In the genomic region with DNA sequence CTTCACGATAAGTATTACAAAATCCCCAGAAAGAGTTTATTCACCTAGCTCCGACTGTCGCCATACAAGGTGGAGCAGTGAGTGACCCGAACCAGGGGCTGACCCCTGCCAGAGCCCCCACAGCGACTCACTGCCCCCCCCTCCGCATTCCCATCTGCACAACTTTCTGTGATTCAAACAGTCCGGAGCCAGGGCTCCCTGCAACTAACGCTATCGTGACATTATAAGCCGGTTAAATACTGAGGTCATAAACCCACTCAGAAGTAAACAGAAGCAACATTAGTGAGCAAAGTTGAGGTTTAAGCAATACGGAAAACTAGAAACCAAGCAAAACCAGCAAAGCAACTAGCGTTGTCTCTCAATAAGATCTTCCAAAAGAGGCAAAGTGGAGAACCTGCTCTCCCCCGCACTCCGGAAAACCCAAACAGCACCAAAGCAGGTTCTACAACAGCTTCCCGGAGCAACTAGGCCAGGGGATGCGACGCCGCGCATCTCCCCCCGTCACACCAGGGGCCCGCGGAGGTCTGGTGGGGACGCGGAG, we compare ENCODE assay signal across 8 cellular contexts. TPM values are rescaled to one million over a fixed set of nuclear protein-coding genes. Genes with fewer than 3 reads are reported as not detected.
A peak's percentile ranks its signal among the peaks of the same experiment; 100 is the strongest.
DNase-seq lines count a peak whose midpoint lies in the region; ATAC-seq and TF ChIP-seq lines count a peak whose summit lies in the region.

No MANE protein-coding gene starts in this region.

- WGBS in SK-N-SH (ENCODE audit: low lambda C conversion rate), result 2% methylated on average over 18 of the region's 24 CpGs

- intact Hi-C loops in vagina (cut with DNase I), result loop anchor here (5.0 kb wide), 1 partner anchor 53 kb away; no protein-coding TSS in a partner anchor

- H3K79me2 ChIP-seq in SK-N-SH (ENCODE audit: insufficient read depth), result peaks cover 54% of the 10 kb centered on the region

- H3K27me3 Mint-ChIP-seq in endothelial cell (ENCODE audit: unreplicated experiment), result peaks cover 2% of the 10 kb centered on the region
- H3K27me3 Mint-ChIP-seq in naive B cell, result no peaks in the 10 kb centered on the region

- H3K27ac ChIP-seq in SK-N-SH (ENCODE audit: low read depth in 2 of 2, low read length in 1 of 2), result peak overlapping the region; percentile 60 to 66
- H3K27ac ChIP-seq in vagina, result peak overlapping the region; percentile 80

- H3K4me1 ChIP-seq in SK-N-SH (ENCODE audit: control insufficient read depth in 1 of 2, insufficient read depth in 2 of 2, low read depth in 1 of 2, low read length in 1 of 2) (peaks cover 0 to 5% of the 10 kb centered on the region in 2 experiments; a peak in 1 of 4 replicates), vagina (peaks cover 31% of the 10 kb centered on the region)

- POLR2A ChIA-PET in SK-N-SH (lab: Yijun Ruan, JAX), result interaction anchor here (2.4 kb wide), 1 partner anchor 54 kb away, joined by 12 read pairs; no protein-coding TSS in a partner anchor

- no peak for TF ChIP-seq RAD21 in SK-N-SH (IDR thresholded peaks at IDR 0.05; ENCODE audit: low read length)

- H3K4me3 ChIP-seq in SK-N-SH (ENCODE audit: low read depth in 2 of 2, low read length in 1 of 2), result peak overlapping the region; percentile 74 to 98
- H3K4me3 ChIP-seq in vagina, result peak overlapping the region; percentile 85 to 94

- H3K4me1 Mint-ChIP-seq in endothelial cell (ENCODE audit: unreplicated experiment), result peaks cover 22% of the 10 kb centered on the region
- peaks cover 25 to 59% (median 49%) of the 10 kb centered on the region in 3 donors for H3K4me1 Mint-ChIP-seq in naive B cell

- H3K9me3 Mint-ChIP-seq in endothelial cell (ENCODE audit: unreplicated experiment) (no peaks in the 10 kb centered on the region), naive B cell (no peaks in the 10 kb centered on the region)

- peak in 2 of 3 donors; percentile 4 to 25 for DNase-seq in stimulated activated CD4-positive, alpha-beta T cell treated with anti-CD3 and anti-CD28 coated beads, Interleukin-12 subunit alpha, Interleukin-12 subunit beta, amount 100 ng/mL, for 48 hours (ENCODE audit: low read depth in 2 of 3, low spot score in 1 of 3)
- DNase-seq in stimulated activated CD4-positive, alpha-beta T cell treated with anti-CD3 and anti-CD28 coated beads, Interleukin-4, amount 100 ng/mL, for 1 hour, result no peak
- DNase-seq in SK-N-SH (peak; percentile 50), endothelial cell (ENCODE audit: low spot score) (no peak), naive B cell (no peak), vagina (ENCODE audit: extremely low spot score in 2 of 2) (no peak), NCI-H1436 treated with DMSO at 0.1 percent for 48 hours (lab: John Stamatoyannopoulos, UW) (no peak), iPS-NIHi7 (ENCODE audit: extremely low spot score) (no peak)

- no peak for TF ChIP-seq CTCF in SK-N-SH (IDR thresholded peaks at IDR 0.05)
- no peak for TF ChIP-seq CTCF in endothelial cell (IDR thresholded peaks at IDR 0.05; ENCODE audit: unreplicated experiment)
- TF ChIP-seq CTCF in vagina (IDR thresholded peaks at IDR 0.05), result no peak

- peak; percentile 35 to 41 for ATAC-seq in naive B cell (ENCODE audit: low read depth in 2 of 2)

- TF ChIP-seq POLR2A in vagina (IDR thresholded peaks at IDR 0.05), result no peak

- H3K9ac ChIP-seq in SK-N-SH, result peak overlapping the region; percentile 73

- peak overlapping the region; percentile 77 for H3K4me2 ChIP-seq in SK-N-SH

- no peak for TF ChIP-seq EP300 in SK-N-SH (IDR thresholded peaks at IDR 0.05; ENCODE audit: borderline replicate concordance in 1 of 2, low read depth in 1 of 2, low read length in 1 of 2)

- H3K27me3 ChIP-seq in SK-N-SH (ENCODE audit: insufficient read depth), result no peaks in the 10 kb centered on the region
- no peaks in the 10 kb centered on the region for H3K27me3 ChIP-seq in vagina

- peaks cover 24% of the 10 kb centered on the region for H4K20me1 ChIP-seq in SK-N-SH (ENCODE audit: insufficient read depth)

- peak overlapping the region; percentile 96 for H3K4me3 Mint-ChIP-seq in endothelial cell (ENCODE audit: unreplicated experiment)
- H3K4me3 Mint-ChIP-seq in naive B cell, result peak overlapping the region; percentile 84 to 95 (median 90)

- no peaks in the 10 kb centered on the region for H3K9me2 ChIP-seq in SK-N-SH

- CTCF ChIA-PET in SK-N-SH (lab: Yijun Ruan, JAX), result interaction anchor here (0.6 to 4.1 kb wide), 15 partner anchors 8 to 630 kb away, joined by 3 to 64 read pairs (median 4); no protein-coding TSS in a partner anchor

- H3K9me3 ChIP-seq in SK-N-SH, result no peaks in the 10 kb centered on the region
- no peaks in the 10 kb centered on the region for H3K9me3 ChIP-seq in vagina

- H3K36me3 ChIP-seq in SK-N-SH (replicated peaks in 1 of 2; ENCODE audit: control insufficient read depth in 1 of 2, insufficient read depth in 2 of 2, low read length in 1 of 2) (no peaks in the 10 kb centered on the region), vagina (no peaks in the 10 kb centered on the region)

- H3F3A ChIP-seq in SK-N-SH (replicated peaks; ENCODE audit: insufficient read depth), result no peaks in the 10 kb centered on the region

- H3K36me3 Mint-ChIP-seq in endothelial cell (ENCODE audit: low read depth, unreplicated experiment), result peaks cover 4% of the 10 kb centered on the region
- H3K36me3 Mint-ChIP-seq in naive B cell, result no peaks in the 10 kb centered on the region

- peak overlapping the region; percentile 63 for H2AFZ ChIP-seq in SK-N-SH (ENCODE audit: low read depth)

- H3K27ac Mint-ChIP-seq in endothelial cell (ENCODE audit: unreplicated experiment) (peak overlapping the region; percentile 1), naive B cell (peak overlapping the region; percentile 75 to 93 (median 87))

TF ChIP-seq in SK-N-SH, 30 proteins besides CTCF, POLR2A, EP300 and RAD21:
- no peak for TF ChIP-seq RFX5 (IDR thresholded peaks at IDR 0.05; ENCODE audit: low read length)
- peak; percentile 29; the same call in 1 of the 2 replicates for TF ChIP-seq SIN3A (IDR thresholded peaks at IDR 0.05; ENCODE audit: borderline replicate concordance, low read depth, low read length)

RNA-seq across cellular contexts. Expression of a gene that starts 0.6 kb away (rescaled TPM):
- polyA plus RNA-seq in SK-N-SH (2012; rRNA removed) (22.2 and 28.0 TPM in 2 replicates), naive B cell (ENCODE audit: low read depth in 6 of 6) (10 to 100 TPM; 16.7 to 54.1 (median 34.8) TPM)
- polyA plus RNA-seq in SK-N-SH (2012; cell fraction: cytosol; rRNA removed), result 10.0 and 16.0 TPM in 2 replicates
- 63.8 and 75.9 TPM in 2 replicates for polyA plus RNA-seq in SK-N-SH (2012; cell fraction: nucleus; rRNA removed)
- total RNA-seq in endothelial cell (ENCODE audit: unreplicated experiment) (88.6 TPM), vagina (84.7 TPM)

RNA-seq across cellular contexts. Expression of a gene that starts 38.4 kb away (rescaled TPM):
- 79.8 and 88.3 TPM in 2 replicates for polyA plus RNA-seq in SK-N-SH (2012; rRNA removed)
- polyA plus RNA-seq in SK-N-SH (2012; cell fraction: cytosol; rRNA removed), result 53.3 and 74.8 TPM in 2 replicates
- 69.4 and 72.3 TPM in 2 replicates for polyA plus RNA-seq in SK-N-SH (2012; cell fraction: nucleus; rRNA removed)
- 49.5 TPM for total RNA-seq in endothelial cell (ENCODE audit: unreplicated experiment)
- polyA plus RNA-seq in naive B cell (ENCODE audit: low read depth in 6 of 6), result 10 to 100 TPM; 28.4 to 59.9 (median 38.7) TPM
- 22.1 TPM for total RNA-seq in vagina

Comparison
In these comparisons a context has a peak if more than half of its experiments do, and no peak if none do; other contexts are left out.
1. DNase-seq: peak in stimulated activated CD4-positive, alpha-beta T cell treated with anti-CD3 and anti-CD28 coated beads, Interleukin-12 subunit alpha, Interleukin-12 subunit beta, amount 100 ng/mL, for 48 hours (2 of 3) and SK-N-SH (single experiment); none in stimulated activated CD4-positive, alpha-beta T cell treated with anti-CD3 and anti-CD28 coated beads, Interleukin-4, amount 100 ng/mL, for 1 hour (single experiment), endothelial cell (single experiment), naive B cell (single experiment), vagina (0 of 2), NCI-H1436 treated with DMSO at 0.1 percent for 48 hours (single experiment) and iPS-NIHi7 (single experiment).